21 cellular contexts compared by ENCODE assay signal in genomic region chr14:104112609-104113571, GRCh38. TPM values are rescaled to one million over a fixed set of nuclear protein-coding genes. Genes with fewer than 3 reads are reported as not detected.
DNase-seq lines count a peak whose midpoint lies in the region; ATAC-seq and TF ChIP-seq lines count a peak whose summit lies in the region.
"Had no signal": no experiment of that assay in that cellular context is flagged by ENCODE, and none has a peak within 500 bp of the region (broad histone marks: within the 10 kb centered on the region; RNA-seq: fewer than 3 reads in every experiment).

No MANE protein-coding gene starts in this region.

- H3K27me3 ChIP-seq in endodermal cell (ENCODE audit: control insufficient read depth, insufficient read depth, low read length, poor library complexity, severe bottlenecking) (peaks cover 32% of the 10 kb centered on the region), vagina (no peaks in the 10 kb centered on the region), testis (no peaks in the 10 kb centered on the region), gastroesophageal sphincter (peaks cover 74% of the 10 kb centered on the region)
- H3K27me3 ChIP-seq: MG63 had no signal

- TF ChIP-seq POLR2A in vagina (IDR thresholded peaks at IDR 0.05) (no peak), testis (IDR thresholded peaks at IDR 0.05) (no peak), gastroesophageal sphincter (IDR thresholded peaks at IDR 0.05) (no peak)

- H3K27me3 Mint-ChIP-seq in endodermal cell (ENCODE audit: insufficient read depth) (peaks cover 30% of the 10 kb centered on the region), mesothelial cell of epicardium (ENCODE audit: low read depth) (peaks cover 29% of the 10 kb centered on the region)

- H3K4me1 ChIP-seq in endodermal cell (ENCODE audit: control insufficient read depth, insufficient read depth, low read length) (no peaks in the 10 kb centered on the region), vagina (peaks cover 20% of the 10 kb centered on the region), testis (peaks cover 3% of the 10 kb centered on the region), gastroesophageal sphincter (peaks cover 0 to 20% (median 14%) of the 10 kb centered on the region in 3 donors)
- H3K4me1 ChIP-seq: HAP-1 had no signal

- DNase-seq in stimulated activated CD4-positive, alpha-beta T cell treated with anti-CD3 and anti-CD28 coated beads, Interleukin-1b, Interleukin-23, amount 100 ng/mL, for 48 hours: peak; percentile 1
- DNase-seq in stimulated activated CD4-positive, alpha-beta T cell treated with anti-CD3 and anti-CD28 coated beads, Interleukin-2, amount 100 ng/mL, for 48 hours: no peak
- DNase-seq in endodermal cell: peak; percentile 42
- peak; percentile 12 to 33 for DNase-seq in mesothelial cell of epicardium (ENCODE audit: low spot score in 2 of 2, unreplicated experiment in 2 of 2)
- no peak for DNase-seq in vagina (ENCODE audit: extremely low spot score in 2 of 2)
- DNase-seq in GOT3 (lab: John Stamatoyannopoulos, UW): no peak
- no peak for DNase-seq in testis
- DNase-seq: activated CD4-positive, alpha-beta memory T cell treated with anti-CD3 and anti-CD28 coated beads, Interleukin-2, amount 10 ng/mL, durations not matched to agents 7 days and 5 days; activated naive CD4-positive, alpha-beta T cell; hippocampal formation; mammary epithelial cell; MG63; NCI-H1417 treated with DMSO at 0.1 percent for 48 hours; NCI-H510A; stimulated activated naive CD4-positive, alpha-beta T cell had no signal

- H3K4me3 Mint-ChIP-seq in endodermal cell (no peak overlapping the region), mesothelial cell of epicardium (no peak overlapping the region)
- H3K4me3 Mint-ChIP-seq: activated CD4-positive, alpha-beta memory T cell treated with anti-CD3 and anti-CD28 coated beads, Interleukin-2, amount 10 ng/mL, durations not matched to agents 7 days and 5 days; dendritic cell treated with granulocyte-macrophage colony-stimulating factor and Interleukin-4, amounts not matched to agents 40 ng/mL and 50 ng/mL, for 4 days had no signal

- H3K9me3 ChIP-seq in endodermal cell (ENCODE audit: control insufficient read depth, low read length) (no peaks in the 10 kb centered on the region), vagina (no peaks in the 10 kb centered on the region), testis (no peaks in the 10 kb centered on the region), gastroesophageal sphincter (no peaks in the 10 kb centered on the region)
- H3K9me3 ChIP-seq: adrenal gland, HAP-1, MG63, Peyer's patch, tibial artery had no signal

- H3K36me3 Mint-ChIP-seq in endodermal cell (ENCODE audit: low read depth) (no peaks in the 10 kb centered on the region), mesothelial cell of epicardium (no peaks in the 10 kb centered on the region)

- TF ChIP-seq EP300 in gastroesophageal sphincter (IDR thresholded peaks at IDR 0.05): no peak

- 72 to 78% methylated on average over 9 to 17 of the region's 17 CpGs for WGBS in endodermal cell (ENCODE audit: insufficient coverage in 1 of 2, insufficient read length in 1 of 2), 2 experiments
- 75% methylated on average over 7 to 15 of the region's 17 CpGs for WGBS in testis, 2 donors
- 78 to 80% methylated on average over 3 to 4 of the region's 17 CpGs for WGBS in gastroesophageal sphincter (ENCODE audit: low coverage in 1 of 2), 2 donors

- TF ChIP-seq CTCF in endodermal cell (conservative IDR thresholded peaks at IDR 0.05) (no peak), mesothelial cell of epicardium (IDR thresholded peaks at IDR 0.05; ENCODE audit: unreplicated experiment) (no peak), vagina (IDR thresholded peaks at IDR 0.05) (no peak), testis (IDR thresholded peaks at IDR 0.05) (no peak), gastroesophageal sphincter (IDR thresholded peaks at IDR 0.05) (no peak)

- H3K9ac ChIP-seq in endodermal cell (ENCODE audit: extremely low read depth, low read length, poor library complexity, severe bottlenecking): no peak overlapping the region

- H3K27ac Mint-ChIP-seq in endodermal cell (no peak overlapping the region), mesothelial cell of epicardium (no peak overlapping the region)
- H3K27ac Mint-ChIP-seq: activated CD4-positive, alpha-beta memory T cell treated with anti-CD3 and anti-CD28 coated beads, Interleukin-2, amount 10 ng/mL, durations not matched to agents 7 days and 5 days; dendritic cell treated with granulocyte-macrophage colony-stimulating factor and Interleukin-4, amounts not matched to agents 40 ng/mL and 50 ng/mL, for 4 days had no signal

- H3K4me1 Mint-ChIP-seq in endodermal cell (no peaks in the 10 kb centered on the region), mesothelial cell of epicardium (peaks cover 16% of the 10 kb centered on the region)
- H3K4me1 Mint-ChIP-seq: activated CD4-positive, alpha-beta memory T cell treated with anti-CD3 and anti-CD28 coated beads, Interleukin-2, amount 10 ng/mL, durations not matched to agents 7 days and 5 days had no signal

- no peaks in the 10 kb centered on the region for H3K9me3 Mint-ChIP-seq in endodermal cell
- H3K9me3 Mint-ChIP-seq in mesothelial cell of epicardium: no peaks in the 10 kb centered on the region
- H3K9me3 Mint-ChIP-seq: activated CD4-positive, alpha-beta memory T cell treated with anti-CD3 and anti-CD28 coated beads, Interleukin-2, amount 10 ng/mL, durations not matched to agents 7 days and 5 days; dendritic cell treated with granulocyte-macrophage colony-stimulating factor and Interleukin-4, amounts not matched to agents 40 ng/mL and 50 ng/mL, for 4 days had no signal

- H3K36me3 ChIP-seq in endodermal cell (ENCODE audit: control insufficient read depth, insufficient read depth, low read length) (no peaks in the 10 kb centered on the region), vagina (no peaks in the 10 kb centered on the region), testis (ENCODE audit: low read depth, missing control alignments) (no peaks in the 10 kb centered on the region), gastroesophageal sphincter (no peaks in the 10 kb centered on the region)
- H3K36me3 ChIP-seq: adrenal gland, HAP-1, MG63, Peyer's patch, tibial artery had no signal

- H3K4me3 ChIP-seq in endodermal cell (ENCODE audit: low read length): no peak overlapping the region
- H3K4me3 ChIP-seq in vagina: no peak overlapping the region
- H3K4me3 ChIP-seq in testis: no peak overlapping the region
- H3K4me3 ChIP-seq in gastroesophageal sphincter: no peak overlapping the region
- H3K4me3 ChIP-seq: adrenal gland, HAP-1, MG63, Peyer's patch, tibial artery had no signal

- intact Hi-C loops in vagina (cut with DNase I): no loop called here
- intact Hi-C loops in testis (cut with DNase I; ENCODE audit: low total_unique reads): no loop called here

- no peak for ATAC-seq in gastroesophageal sphincter

- no peak overlapping the region for H3K27ac ChIP-seq in endodermal cell (ENCODE audit: low read depth, low read length)
- peak overlapping the region; percentile 20 for H3K27ac ChIP-seq in vagina
- H3K27ac ChIP-seq in testis: no peak overlapping the region
- H3K27ac ChIP-seq in gastroesophageal sphincter: no peak overlapping the region
- H3K27ac ChIP-seq: adrenal gland, Peyer's patch, tibial artery had no signal

RNA-seq across cellular contexts. Expression of gene KIF26A, which starts 25.5 kb away (rescaled TPM):
- 10 to 100 TPM; 36.7 to 54.8 TPM for total RNA-seq in endodermal cell
- polyA plus RNA-seq in endodermal cell (2013, experiment 1 of 2): 9.9 TPM
- 8.4 TPM for polyA plus RNA-seq in endodermal cell (2013, experiment 2 of 2)
- 18.4 to 20.0 TPM (median 19.4 TPM) in 3 replicates for total RNA-seq in mesothelial cell of epicardium
- 2.7 TPM for total RNA-seq in vagina
- total RNA-seq in testis: 10 to 100 TPM; 18.3 to 21.2 TPM
- polyA plus RNA-seq in testis (ENCODE audit: insufficient read depth, low read depth, low replicate concordance): 5.6 TPM
- 1 to 10 TPM; 2.2 to 6.9 (median 2.9) TPM for total RNA-seq in gastroesophageal sphincter

RNA-seq across cellular contexts. Expression of gene ASPG, which starts 27.4 kb away (rescaled TPM):
- total RNA-seq in endodermal cell: 1 to 10 TPM in 1 of 2 donors, under 1 TPM in 1; 0.71 to 1.4 TPM
- 0.32 TPM for polyA plus RNA-seq in endodermal cell (2013, experiment 1 of 2)
- polyA plus RNA-seq in endodermal cell (2013, experiment 2 of 2): 0.33 TPM
- total RNA-seq in mesothelial cell of epicardium: 3.3 to 4.0 TPM (median 3.6 TPM) in 3 replicates
- 3.7 TPM for total RNA-seq in vagina
- total RNA-seq in testis: 1 to 10 TPM; 2.7 to 3.7 TPM
- polyA plus RNA-seq in testis (ENCODE audit: insufficient read depth, low read depth, low replicate concordance): 3.3 TPM
- 1 to 10 TPM in 1 of 4 donors, under 1 TPM in 1, not detected in 2; 0.13 to 1.1 TPM for total RNA-seq in gastroesophageal sphincter
- total RNA-seq: activated CD4-positive, alpha-beta memory T cell treated with anti-CD3 and anti-CD28 coated beads, Interleukin-2, amount 10 ng/mL, durations not matched to agents 7 days and 5 days had no signal
- polyA plus RNA-seq: mammary epithelial cell had no signal

Comparison
In these comparisons a context has a peak if more than half of its experiments do, and no peak if none do; other contexts are left out.
1. DNase-seq: peak in stimulated activated CD4-positive, alpha-beta T cell treated with anti-CD3 and anti-CD28 coated beads, Interleukin-1b, Interleukin-23, amount 100 ng/mL, for 48 hours (single experiment), endodermal cell (single experiment) and mesothelial cell of epicardium (2 of 2); none in stimulated activated CD4-positive, alpha-beta T cell treated with anti-CD3 and anti-CD28 coated beads, Interleukin-2, amount 100 ng/mL, for 48 hours (0 of 2), vagina (0 of 2), GOT3 (single experiment) and testis (single experiment).